2 cellular contexts compared by ENCODE assay signal in the genomic region with DNA sequence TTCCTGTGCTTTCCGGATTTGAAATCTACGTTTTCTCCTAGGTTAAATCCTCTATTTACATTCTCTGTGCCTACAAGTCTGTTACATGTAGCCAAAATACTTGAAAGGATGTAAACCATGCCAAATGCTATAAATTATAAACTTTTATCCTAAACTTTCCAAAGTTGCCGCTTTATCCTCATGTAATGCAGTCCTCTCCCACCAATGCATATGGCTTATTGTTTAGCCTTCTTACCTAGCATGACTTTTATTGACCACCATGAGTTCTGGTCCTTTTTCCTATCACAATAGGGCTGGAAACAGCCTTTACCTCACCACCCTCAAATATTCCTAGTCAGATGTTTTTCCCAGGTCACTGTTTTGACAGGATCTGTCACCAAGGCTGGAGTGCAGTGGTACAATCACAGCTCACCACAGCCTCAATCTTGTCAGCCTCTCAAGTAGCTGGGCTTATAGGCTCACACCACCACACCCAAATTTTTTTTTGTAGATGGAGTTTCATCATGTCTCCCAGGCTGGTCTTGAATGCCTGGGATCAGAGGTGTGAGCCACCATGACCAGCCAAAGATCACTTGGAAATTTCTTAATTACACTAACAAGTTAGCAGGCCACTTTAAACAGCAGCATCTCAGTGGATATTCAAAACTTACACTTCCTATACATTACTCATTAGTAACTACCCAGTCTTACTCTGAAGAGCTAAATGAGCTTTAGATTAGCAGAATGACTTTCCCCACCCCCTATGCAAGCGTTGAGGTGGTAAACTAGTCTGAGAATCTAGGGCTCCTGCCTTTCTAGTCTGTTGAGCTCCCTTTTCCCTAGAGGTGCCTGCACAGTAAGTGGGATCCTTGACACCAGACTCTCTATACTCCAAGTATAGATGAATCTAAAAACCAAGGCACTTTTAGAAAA.
TF ChIP-seq lines count a peak whose summit lies in the region.

No MANE protein-coding gene starts in this region.

TF ChIP-seq in A549, 52 proteins besides CTCF, POLR2A, EP300 and RAD21 (continues in another document):
- TF ChIP-seq, protein P1, sequence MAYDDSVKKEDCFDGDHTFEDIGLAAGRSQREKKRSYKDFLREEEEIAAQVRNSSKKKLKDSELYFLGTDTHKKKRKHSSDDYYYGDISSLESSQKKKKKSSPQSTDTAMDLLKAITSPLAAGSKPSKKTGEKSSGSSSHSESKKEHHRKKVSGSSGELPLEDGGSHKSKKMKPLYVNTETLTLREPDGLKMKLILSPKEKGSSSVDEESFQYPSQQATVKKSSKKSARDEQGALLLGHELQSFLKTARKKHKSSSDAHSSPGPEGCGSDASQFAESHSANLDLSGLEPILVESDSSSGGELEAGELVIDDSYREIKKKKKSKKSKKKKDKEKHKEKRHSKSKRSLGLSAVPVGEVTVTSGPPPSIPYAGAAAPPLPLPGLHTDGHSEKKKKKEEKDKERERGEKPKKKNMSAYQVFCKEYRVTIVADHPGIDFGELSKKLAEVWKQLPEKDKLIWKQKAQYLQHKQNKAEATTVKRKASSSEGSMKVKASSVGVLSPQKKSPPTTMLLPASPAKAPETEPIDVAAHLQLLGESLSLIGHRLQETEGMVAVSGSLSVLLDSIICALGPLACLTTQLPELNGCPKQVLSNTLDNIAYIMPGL (CRISPR knock-in tag; IDR thresholded peaks at IDR 0.05; ENCODE audit: borderline replicate concordance), result peak; percentile 59; the same call in 1 of the 2 replicates
- no peak for TF ChIP-seq HDAC2 (IDR thresholded peaks at IDR 0.05)
- peak; percentile 96 for TF ChIP-seq FOSB (CRISPR knock-in tag; IDR thresholded peaks at IDR 0.05)
- TF ChIP-seq EHMT2 (IDR thresholded peaks at IDR 0.05; ENCODE audit: low read depth), result no peak
- no peak for TF ChIP-seq CBX2 (IDR thresholded peaks at IDR 0.05; ENCODE audit: borderline replicate concordance, low read depth)
- TF ChIP-seq, protein P2, sequence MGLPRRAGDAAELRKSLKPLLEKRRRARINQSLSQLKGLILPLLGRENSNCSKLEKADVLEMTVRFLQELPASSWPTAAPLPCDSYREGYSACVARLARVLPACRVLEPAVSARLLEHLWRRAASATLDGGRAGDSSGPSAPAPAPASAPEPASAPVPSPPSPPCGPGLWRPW (IDR thresholded peaks at IDR 0.05), result no peak
- TF ChIP-seq NR3C1 (IDR thresholded peaks at IDR 0.05), result no peak
- no peak for TF ChIP-seq FOXS1 (CRISPR knock-in tag; IDR thresholded peaks at IDR 0.05)
- TF ChIP-seq KDM1A (IDR thresholded peaks at IDR 0.05; ENCODE audit: low read depth), result no peak
- 0 out of 2 replicates have a peak, but pooled peaks have one; percentile 47 for TF ChIP-seq EHF (CRISPR knock-in tag; IDR thresholded peaks at IDR 0.05)
- TF ChIP-seq, protein P3, sequence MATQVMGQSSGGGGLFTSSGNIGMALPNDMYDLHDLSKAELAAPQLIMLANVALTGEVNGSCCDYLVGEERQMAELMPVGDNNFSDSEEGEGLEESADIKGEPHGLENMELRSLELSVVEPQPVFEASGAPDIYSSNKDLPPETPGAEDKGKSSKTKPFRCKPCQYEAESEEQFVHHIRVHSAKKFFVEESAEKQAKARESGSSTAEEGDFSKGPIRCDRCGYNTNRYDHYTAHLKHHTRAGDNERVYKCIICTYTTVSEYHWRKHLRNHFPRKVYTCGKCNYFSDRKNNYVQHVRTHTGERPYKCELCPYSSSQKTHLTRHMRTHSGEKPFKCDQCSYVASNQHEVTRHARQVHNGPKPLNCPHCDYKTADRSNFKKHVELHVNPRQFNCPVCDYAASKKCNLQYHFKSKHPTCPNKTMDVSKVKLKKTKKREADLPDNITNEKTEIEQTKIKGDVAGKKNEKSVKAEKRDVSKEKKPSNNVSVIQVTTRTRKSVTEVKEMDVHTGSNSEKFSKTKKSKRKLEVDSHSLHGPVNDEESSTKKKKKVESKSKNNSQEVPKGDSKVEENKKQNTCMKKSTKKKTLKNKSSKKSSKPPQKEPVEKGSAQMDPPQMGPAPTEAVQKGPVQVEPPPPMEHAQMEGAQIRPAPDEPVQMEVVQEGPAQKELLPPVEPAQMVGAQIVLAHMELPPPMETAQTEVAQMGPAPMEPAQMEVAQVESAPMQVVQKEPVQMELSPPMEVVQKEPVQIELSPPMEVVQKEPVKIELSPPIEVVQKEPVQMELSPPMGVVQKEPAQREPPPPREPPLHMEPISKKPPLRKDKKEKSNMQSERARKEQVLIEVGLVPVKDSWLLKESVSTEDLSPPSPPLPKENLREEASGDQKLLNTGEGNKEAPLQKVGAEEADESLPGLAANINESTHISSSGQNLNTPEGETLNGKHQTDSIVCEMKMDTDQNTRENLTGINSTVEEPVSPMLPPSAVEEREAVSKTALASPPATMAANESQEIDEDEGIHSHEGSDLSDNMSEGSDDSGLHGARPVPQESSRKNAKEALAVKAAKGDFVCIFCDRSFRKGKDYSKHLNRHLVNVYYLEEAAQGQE (IDR thresholded peaks at IDR 0.05), result no peak
- no peak for TF ChIP-seq MAFK (IDR thresholded peaks at IDR 0.05; ENCODE audit: partially characterized antibody)
- no peak for TF ChIP-seq RCOR1 (IDR thresholded peaks at IDR 0.05; ENCODE audit: low read depth, low read length)
- TF ChIP-seq RNF2 (IDR thresholded peaks at IDR 0.05; ENCODE audit: borderline replicate concordance, low read depth), result no peak
- TF ChIP-seq HOXB5 (CRISPR knock-in tag; IDR thresholded peaks at IDR 0.05), result 0 out of 2 replicates have a peak, but pooled peaks have one; percentile 61
- no peak for TF ChIP-seq CEBPB (IDR thresholded peaks at IDR 0.05)
- no peak for TF ChIP-seq CHD4 (IDR thresholded peaks at IDR 0.05; ENCODE audit: borderline replicate concordance)
- peak; percentile 99 for TF ChIP-seq POLR2AphosphoS2 (conservative IDR thresholded peaks at IDR 0.05; ENCODE audit: low read length)
- TF ChIP-seq HOXB13 (CRISPR knock-in tag; IDR thresholded peaks at IDR 0.05; ENCODE audit: low read depth), result no peak
- TF ChIP-seq JUNB (IDR thresholded peaks at IDR 0.05), result no peak
- TF ChIP-seq NPAS2 (CRISPR knock-in tag; IDR thresholded peaks at IDR 0.05; ENCODE audit: borderline replicate concordance), result no peak
- TF ChIP-seq, protein P4, sequence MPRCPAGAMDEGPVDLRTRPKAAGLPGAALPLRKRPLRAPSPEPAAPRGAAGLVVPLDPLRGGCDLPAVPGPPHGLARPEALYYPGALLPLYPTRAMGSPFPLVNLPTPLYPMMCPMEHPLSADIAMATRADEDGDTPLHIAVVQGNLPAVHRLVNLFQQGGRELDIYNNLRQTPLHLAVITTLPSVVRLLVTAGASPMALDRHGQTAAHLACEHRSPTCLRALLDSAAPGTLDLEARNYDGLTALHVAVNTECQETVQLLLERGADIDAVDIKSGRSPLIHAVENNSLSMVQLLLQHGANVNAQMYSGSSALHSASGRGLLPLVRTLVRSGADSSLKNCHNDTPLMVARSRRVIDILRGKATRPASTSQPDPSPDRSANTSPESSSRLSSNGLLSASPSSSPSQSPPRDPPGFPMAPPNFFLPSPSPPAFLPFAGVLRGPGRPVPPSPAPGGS (IDR thresholded peaks at IDR 0.05), result 0 out of 3 replicates have a peak, but pooled peaks have one; percentile 35
- TF ChIP-seq, protein P5, sequence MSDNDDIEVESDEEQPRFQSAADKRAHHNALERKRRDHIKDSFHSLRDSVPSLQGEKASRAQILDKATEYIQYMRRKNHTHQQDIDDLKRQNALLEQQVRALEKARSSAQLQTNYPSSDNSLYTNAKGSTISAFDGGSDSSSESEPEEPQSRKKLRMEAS (IDR thresholded peaks at IDR 0.05), result no peak
- TF ChIP-seq RARB (CRISPR knock-in tag; IDR thresholded peaks at IDR 0.05), result peak; percentile 96
- no peak for TF ChIP-seq ESRRA (IDR thresholded peaks at IDR 0.05; ENCODE audit: borderline replicate concordance, low read length)
- no peak for TF ChIP-seq ZC3H11A (IDR thresholded peaks at IDR 0.05)
- peak; percentile 11 for TF ChIP-seq CHD2 (IDR thresholded peaks at IDR 0.05; ENCODE audit: low read length, partially characterized antibody)
- TF ChIP-seq FOSL2 (IDR thresholded peaks at IDR 0.05), result no peak
- TF ChIP-seq FOSL2 (CRISPR knock-in tag; IDR thresholded peaks at IDR 0.05), result peak; percentile 31; the same call in 1 of the 2 replicates

TF ChIP-seq in K562, 482 proteins besides CTCF, POLR2A, EP300 and RAD21 (continues in another document):
- TF ChIP-seq, protein P6, sequence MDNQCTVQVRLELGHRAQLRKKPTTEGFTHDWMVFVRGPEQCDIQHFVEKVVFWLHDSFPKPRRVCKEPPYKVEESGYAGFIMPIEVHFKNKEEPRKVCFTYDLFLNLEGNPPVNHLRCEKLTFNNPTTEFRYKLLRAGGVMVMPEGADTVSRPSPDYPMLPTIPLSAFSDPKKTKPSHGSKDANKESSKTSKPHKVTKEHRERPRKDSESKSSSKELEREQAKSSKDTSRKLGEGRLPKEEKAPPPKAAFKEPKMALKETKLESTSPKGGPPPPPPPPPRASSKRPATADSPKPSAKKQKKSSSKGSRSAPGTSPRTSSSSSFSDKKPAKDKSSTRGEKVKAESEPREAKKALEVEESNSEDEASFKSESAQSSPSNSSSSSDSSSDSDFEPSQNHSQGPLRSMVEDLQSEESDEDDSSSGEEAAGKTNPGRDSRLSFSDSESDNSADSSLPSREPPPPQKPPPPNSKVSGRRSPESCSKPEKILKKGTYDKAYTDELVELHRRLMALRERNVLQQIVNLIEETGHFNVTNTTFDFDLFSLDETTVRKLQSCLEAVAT (IDR thresholded peaks at IDR 0.05), result 0 out of 4 replicates have a peak, but pooled peaks of 1 of the 2 experiments have one; percentile 20
- TF ChIP-seq KDM5B (IDR thresholded peaks at IDR 0.05; ENCODE audit: insufficient replicate concordance, low read depth, low read length) (peak; percentile 11), NBN (IDR thresholded peaks at IDR 0.05; ENCODE audit: low read depth) (no peak), ZNF551 (CRISPR knock-in tag; IDR thresholded peaks at IDR 0.05) (peak; percentile 16; the same call in 1 of the 2 replicates), MEIS2 (IDR thresholded peaks at IDR 0.05; ENCODE audit: partially characterized antibody) (peak; percentile 88), L3MBTL2 (IDR thresholded peaks at IDR 0.05) (no peak), ZNF134 (CRISPR knock-in tag; conservative IDR thresholded peaks at IDR 0.05) (0 out of 2 replicates have a peak, but pooled peaks have one; percentile 17), POLR2AphosphoS2 (IDR thresholded peaks at IDR 0.05; ENCODE audit: low read length) (peak; percentile 99), FOXA3 (CRISPR knock-in tag; conservative IDR thresholded peaks at IDR 0.05 in 1 of 2, IDR thresholded peaks at IDR 0.05 in 1 of 2) (peak in 1 of 2 experiments; percentile 21; a peak in 1 of 4 replicates), ZNF143 (CRISPR knock-in tag; IDR thresholded peaks at IDR 0.05) (no peak), KLF16 (IDR thresholded peaks at IDR 0.05) (no peak), ZNF445 (CRISPR knock-in tag; IDR thresholded peaks at IDR 0.05; ENCODE audit: low read depth) (peak; percentile 55; the same call in 1 of the 2 replicates), EWSR1 (IDR thresholded peaks at IDR 0.05; ENCODE audit: borderline replicate concordance, low read depth, partially characterized antibody) (peak; percentile 92), KDM1A (IDR thresholded peaks at IDR 0.05) (peak; percentile 90 to 91), ZNF696 (CRISPR knock-in tag; conservative IDR thresholded peaks at IDR 0.05) (peak; percentile 33), ZNF347 (CRISPR knock-in tag; IDR thresholded peaks at IDR 0.05; ENCODE audit: low read depth) (peak; percentile 74; the same call in 1 of the 2 replicates), POLR3A (IDR thresholded peaks at IDR 0.05; ENCODE audit: borderline replicate concordance, extremely low read depth, insufficient read depth, insufficient read length) (no peak), ZNF717 (CRISPR knock-in tag; IDR thresholded peaks at IDR 0.05) (no peak), SUPT5H (IDR thresholded peaks at IDR 0.05) (peak; percentile 88), FOXM1 (IDR thresholded peaks at IDR 0.05; ENCODE audit: low read depth) (no peak), FOXM1 (CRISPR knock-in tag; IDR thresholded peaks at IDR 0.05; ENCODE audit: low read depth) (no peak), CEBPB (tag; IDR thresholded peaks at IDR 0.05) (peak; percentile 23; the same call in 1 of the 2 replicates), TEAD4 (IDR thresholded peaks at IDR 0.05; ENCODE audit: low read length) (peak; percentile 51; the same call in 1 of the 2 replicates), TEAD4 (CRISPR knock-in tag; IDR thresholded peaks at IDR 0.05; ENCODE audit: borderline replicate concordance) (no peak), NFIC (IDR thresholded peaks at IDR 0.05) (0 out of 2 replicates have a peak, but pooled peaks have one; percentile 15)
- TF ChIP-seq, protein P7, sequence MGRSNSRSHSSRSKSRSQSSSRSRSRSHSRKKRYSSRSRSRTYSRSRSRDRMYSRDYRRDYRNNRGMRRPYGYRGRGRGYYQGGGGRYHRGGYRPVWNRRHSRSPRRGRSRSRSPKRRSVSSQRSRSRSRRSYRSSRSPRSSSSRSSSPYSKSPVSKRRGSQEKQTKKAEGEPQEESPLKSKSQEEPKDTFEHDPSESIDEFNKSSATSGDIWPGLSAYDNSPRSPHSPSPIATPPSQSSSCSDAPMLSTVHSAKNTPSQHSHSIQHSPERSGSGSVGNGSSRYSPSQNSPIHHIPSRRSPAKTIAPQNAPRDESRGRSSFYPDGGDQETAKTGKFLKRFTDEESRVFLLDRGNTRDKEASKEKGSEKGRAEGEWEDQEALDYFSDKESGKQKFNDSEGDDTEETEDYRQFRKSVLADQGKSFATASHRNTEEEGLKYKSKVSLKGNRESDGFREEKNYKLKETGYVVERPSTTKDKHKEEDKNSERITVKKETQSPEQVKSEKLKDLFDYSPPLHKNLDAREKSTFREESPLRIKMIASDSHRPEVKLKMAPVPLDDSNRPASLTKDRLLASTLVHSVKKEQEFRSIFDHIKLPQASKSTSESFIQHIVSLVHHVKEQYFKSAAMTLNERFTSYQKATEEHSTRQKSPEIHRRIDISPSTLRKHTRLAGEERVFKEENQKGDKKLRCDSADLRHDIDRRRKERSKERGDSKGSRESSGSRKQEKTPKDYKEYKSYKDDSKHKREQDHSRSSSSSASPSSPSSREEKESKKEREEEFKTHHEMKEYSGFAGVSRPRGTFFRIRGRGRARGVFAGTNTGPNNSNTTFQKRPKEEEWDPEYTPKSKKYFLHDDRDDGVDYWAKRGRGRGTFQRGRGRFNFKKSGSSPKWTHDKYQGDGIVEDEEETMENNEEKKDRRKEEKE (IDR thresholded peaks at IDR 0.05; ENCODE audit: borderline replicate concordance in 1 of 2, control insufficient read depth in 1 of 2, low read depth in 2 of 2, low read length in 1 of 2), result peak; percentile 43 to 78; a peak in 3 of 4 replicates
- TF ChIP-seq, protein P8, sequence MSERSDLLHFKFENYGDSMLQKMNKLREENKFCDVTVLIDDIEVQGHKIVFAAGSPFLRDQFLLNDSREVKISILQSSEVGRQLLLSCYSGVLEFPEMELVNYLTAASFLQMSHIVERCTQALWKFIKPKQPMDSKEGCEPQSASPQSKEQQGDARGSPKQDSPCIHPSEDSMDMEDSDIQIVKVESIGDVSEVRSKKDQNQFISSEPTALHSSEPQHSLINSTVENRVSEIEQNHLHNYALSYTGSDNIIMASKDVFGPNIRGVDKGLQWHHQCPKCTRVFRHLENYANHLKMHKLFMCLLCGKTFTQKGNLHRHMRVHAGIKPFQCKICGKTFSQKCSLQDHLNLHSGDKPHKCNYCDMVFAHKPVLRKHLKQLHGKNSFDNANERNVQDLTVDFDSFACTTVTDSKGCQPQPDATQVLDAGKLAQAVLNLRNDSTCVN (CRISPR knock-in tag; IDR thresholded peaks at IDR 0.05), result peak; percentile 96; the same call in 1 of the 2 replicates
- TF ChIP-seq, protein P9, sequence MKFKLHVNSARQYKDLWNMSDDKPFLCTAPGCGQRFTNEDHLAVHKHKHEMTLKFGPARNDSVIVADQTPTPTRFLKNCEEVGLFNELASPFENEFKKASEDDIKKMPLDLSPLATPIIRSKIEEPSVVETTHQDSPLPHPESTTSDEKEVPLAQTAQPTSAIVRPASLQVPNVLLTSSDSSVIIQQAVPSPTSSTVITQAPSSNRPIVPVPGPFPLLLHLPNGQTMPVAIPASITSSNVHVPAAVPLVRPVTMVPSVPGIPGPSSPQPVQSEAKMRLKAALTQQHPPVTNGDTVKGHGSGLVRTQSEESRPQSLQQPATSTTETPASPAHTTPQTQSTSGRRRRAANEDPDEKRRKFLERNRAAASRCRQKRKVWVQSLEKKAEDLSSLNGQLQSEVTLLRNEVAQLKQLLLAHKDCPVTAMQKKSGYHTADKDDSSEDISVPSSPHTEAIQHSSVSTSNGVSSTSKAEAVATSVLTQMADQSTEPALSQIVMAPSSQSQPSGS (CRISPR knock-in tag; IDR thresholded peaks at IDR 0.05), result no peak
